ENCODE assay signal across 18 cellular contexts in genomic region chr4:93747220-93747619, GRCh38.
DNase-seq lines count a peak whose midpoint lies in the region; ATAC-seq and TF ChIP-seq lines count a peak whose summit lies in the region.
"Had no signal": no experiment of that assay in that cellular context is flagged by ENCODE, and none has a peak within 500 bp of the region (broad histone marks: within the 10 kb centered on the region; RNA-seq: fewer than 3 reads in every experiment).

No MANE protein-coding gene starts in this region.

- H3K9ac ChIP-seq in SK-N-SH: no peak overlapping the region

- TF ChIP-seq POLR2A in erythroblast (IDR thresholded peaks at IDR 0.05; ENCODE audit: low read length) (no peak), body of pancreas (IDR thresholded peaks at IDR 0.05) (no peak)

- H3F3A ChIP-seq in SK-N-SH (replicated peaks; ENCODE audit: insufficient read depth): no peaks in the 10 kb centered on the region

- H3K27ac ChIP-seq in SK-N-SH (ENCODE audit: low read depth in 2 of 2, low read length in 1 of 2) (peak overlapping the region in 1 of 2 experiments; percentile 34; a peak in 1 of 4 replicates), body of pancreas (no peak overlapping the region)
- H3K27ac ChIP-seq: A549 had no signal

- no peaks in the 10 kb centered on the region for H4K20me1 ChIP-seq in SK-N-SH (ENCODE audit: insufficient read depth)

- no peak overlapping the region for H2AFZ ChIP-seq in SK-N-SH (ENCODE audit: low read depth)
- H2AFZ ChIP-seq: GM23338 had no signal

- 21% methylated on average over 2 of the region's 2 CpGs for WGBS in SK-N-SH (ENCODE audit: low lambda C conversion rate)
- WGBS in body of pancreas, 2 donors: 27 to 41% methylated on average over 2 of the region's 2 CpGs

- peak; percentile 4 for DNase-seq in OCI-M1 (lab: John Stamatoyannopoulos, UW)
- peak; percentile 21 for DNase-seq in SK-N-SH
- DNase-seq in erythroblast (lab: John Stamatoyannopoulos, UW): peak; percentile 4 to 35
- no peak for DNase-seq in activated CD4-positive, alpha-beta T cell treated with anti-CD3 and anti-CD28 coated beads, Interleukin-2, amount 50 U/mL, for 1 hour
- DNase-seq in body of pancreas: no peak
- no peak for DNase-seq in activated CD8-positive, alpha-beta memory T cell treated with anti-CD3 and anti-CD28 coated beads, Interleukin-2, amount 50 U/mL, for 4 hours
- DNase-seq: 8988T; C1 segment of cervical spinal cord; Calu3; CD4-positive, alpha-beta memory T cell; COR-L47; DMS53; DMS79 treated with DMSO at 0.1 percent for 48 hours; GF-D8; H9 had no signal

- peaks cover 0 to 7% of the 10 kb centered on the region in 2 experiments; a peak in 2 of 4 replicates for H3K4me1 ChIP-seq in SK-N-SH (ENCODE audit: control insufficient read depth in 1 of 2, insufficient read depth in 2 of 2, low read depth in 1 of 2, low read length in 1 of 2)
- no peaks in the 10 kb centered on the region for H3K4me1 ChIP-seq in body of pancreas
- H3K4me1 ChIP-seq: A549 had no signal

- H3K79me2 ChIP-seq in SK-N-SH (ENCODE audit: insufficient read depth): no peaks in the 10 kb centered on the region

- H3K27me3 ChIP-seq in SK-N-SH (ENCODE audit: insufficient read depth) (no peaks in the 10 kb centered on the region), body of pancreas (no peaks in the 10 kb centered on the region)

- no peak overlapping the region for H3K4me2 ChIP-seq in SK-N-SH
- H3K4me2 ChIP-seq: A549, GM23338 had no signal

- TF ChIP-seq CTCF in SK-N-SH (IDR thresholded peaks at IDR 0.05) (no peak), body of pancreas (IDR thresholded peaks at IDR 0.05) (no peak)

- intact Hi-C loops in body of pancreas (cut with DNase I): no loop called here

- H3K9me2 ChIP-seq in SK-N-SH: no peaks in the 10 kb centered on the region

- no peak for TF ChIP-seq RAD21 in SK-N-SH (IDR thresholded peaks at IDR 0.05; ENCODE audit: low read length)

- TF ChIP-seq EP300 in SK-N-SH (IDR thresholded peaks at IDR 0.05; ENCODE audit: borderline replicate concordance in 1 of 2, low read depth in 1 of 2, low read length in 1 of 2): no peak

- H3K4me3 ChIP-seq in SK-N-SH (ENCODE audit: low read depth in 2 of 2, low read length in 1 of 2) (no peak overlapping the region), body of pancreas (no peak overlapping the region)
- H3K4me3 ChIP-seq: A549, GM23338 had no signal

- POLR2A ChIA-PET in SK-N-SH (lab: Yijun Ruan, JAX): no interaction called here

- CTCF ChIA-PET in SK-N-SH (lab: Yijun Ruan, JAX): interaction anchor here (0.9 to 2.0 kb wide), 2 partner anchors 17 to 380 kb away, joined by 4 read pairs; no protein-coding TSS in a partner anchor

- no peak for ATAC-seq in body of pancreas
- ATAC-seq: A549, GM23338, HCT116 had no signal

- no peaks in the 10 kb centered on the region for H3K9me3 ChIP-seq in SK-N-SH
- H3K9me3 ChIP-seq in body of pancreas: no peaks in the 10 kb centered on the region
- H3K9me3 ChIP-seq: A549 had no signal

- no peaks in the 10 kb centered on the region for H3K36me3 ChIP-seq in SK-N-SH (replicated peaks in 1 of 2; ENCODE audit: control insufficient read depth in 1 of 2, insufficient read depth in 2 of 2, low read length in 1 of 2)
- no peaks in the 10 kb centered on the region for H3K36me3 ChIP-seq in body of pancreas (replicated peaks in 1 of 2; ENCODE audit: insufficient read depth in 1 of 2, low read depth in 2 of 2)

TF ChIP-seq in SK-N-SH, 30 proteins besides CTCF, POLR2A, EP300 and RAD21:
- TF ChIP-seq TAF1 (IDR thresholded peaks at IDR 0.05; ENCODE audit: borderline replicate concordance, low read depth, low read length) (no peak), GATA2 (CRISPR knock-in tag; IDR thresholded peaks at IDR 0.05) (peak; percentile 70), PBX3 (IDR thresholded peaks at IDR 0.05) (no peak)
TF ChIP-seq in SK-N-SH: peak in this region for 1.

Comparison
In these comparisons a context has a peak if more than half of its experiments do, and no peak if none do; other contexts are left out.
1. DNase-seq: peak in OCI-M1 (single experiment), SK-N-SH (single experiment) and erythroblast (2 of 2); none in activated CD4-positive, alpha-beta T cell treated with anti-CD3 and anti-CD28 coated beads, Interleukin-2, amount 50 U/mL, for 1 hour (single experiment), body of pancreas (0 of 4) and activated CD8-positive, alpha-beta memory T cell treated with anti-CD3 and anti-CD28 coated beads, Interleukin-2, amount 50 U/mL, for 4 hours (single experiment).